Comparison of ENCODE assay signal across 13 cellular contexts in the genomic region with DNA sequence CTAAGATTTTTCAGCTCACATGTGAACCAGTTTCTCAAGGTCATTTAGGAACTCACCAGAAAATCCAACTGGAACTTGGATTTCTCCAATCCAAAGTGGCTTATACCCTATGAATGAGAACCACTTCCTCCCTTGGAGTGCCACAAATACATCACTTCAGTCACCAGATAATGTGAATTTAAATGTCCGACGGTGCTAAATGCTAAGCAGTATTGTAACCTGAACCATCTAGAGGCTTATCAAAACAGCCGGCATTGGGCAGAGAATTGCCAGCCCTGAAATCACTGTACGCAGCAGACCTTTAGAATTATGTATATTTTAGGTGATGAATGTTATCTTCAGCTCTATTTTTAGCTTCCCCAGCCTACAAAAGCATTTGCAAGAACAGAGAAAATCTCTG.
"Had no signal": no experiment of that assay in that cellular context is flagged by ENCODE, and none has a peak within 500 bp of the region (broad histone marks: within the 10 kb centered on the region; RNA-seq: fewer than 3 reads in every experiment).

No MANE protein-coding gene starts in this region.

- H3K4me1 ChIP-seq: tibial nerve had no signal

- H3K4me3 ChIP-seq: dorsolateral prefrontal cortex, ovary, skin epidermis, tibial nerve had no signal

- DNase-seq: activated CD4-positive, alpha-beta T cell treated with anti-CD3 and anti-CD28 coated beads for 1 hour; activated CD4-positive, alpha-beta T cell treated with anti-CD3 and anti-CD28 coated beads, Interleukin-2, amount 50 U/mL, for 48 hours; activated CD8-positive, alpha-beta memory T cell treated with anti-CD3 and anti-CD28 coated beads, Interleukin-2, amount 10 ng/mL, durations not matched to agents 7 days and 5 days; activated effector memory CD4-positive, alpha-beta T cell treated with Interleukin-2 at 50 U/mL for 16 hours; activated T-cell treated with anti-CD3 and anti-CD28 coated beads, Interleukin-2, amount 50 U/mL, for 24 hours; brain microvascular endothelial cell; dorsolateral prefrontal cortex; hippocampal formation; ovary; retina had no signal

- H3K27ac ChIP-seq: brain microvascular endothelial cell, dorsolateral prefrontal cortex, ovary, skin epidermis, tibial nerve had no signal

- ATAC-seq: activated CD8-positive, alpha-beta memory T cell treated with anti-CD3 and anti-CD28 coated beads, Interleukin-2, amount 10 ng/mL, durations not matched to agents 7 days and 5 days; stimulated activated effector memory CD8-positive, alpha-beta T cell treated with anti-CD3 and anti-CD28 coated beads, Interleukin-12 subunit alpha, Interleukin-12 subunit beta, amount 100 ng/mL, for 72 hours had no signal

- H3K36me3 ChIP-seq: brain microvascular endothelial cell, ovary, tibial nerve had no signal

- H3K9me3 ChIP-seq: ovary had no signal

- H3K27me3 ChIP-seq: brain microvascular endothelial cell, ovary, tibial nerve had no signal
